18 cellular contexts compared by ENCODE assay signal in the genomic region with DNA sequence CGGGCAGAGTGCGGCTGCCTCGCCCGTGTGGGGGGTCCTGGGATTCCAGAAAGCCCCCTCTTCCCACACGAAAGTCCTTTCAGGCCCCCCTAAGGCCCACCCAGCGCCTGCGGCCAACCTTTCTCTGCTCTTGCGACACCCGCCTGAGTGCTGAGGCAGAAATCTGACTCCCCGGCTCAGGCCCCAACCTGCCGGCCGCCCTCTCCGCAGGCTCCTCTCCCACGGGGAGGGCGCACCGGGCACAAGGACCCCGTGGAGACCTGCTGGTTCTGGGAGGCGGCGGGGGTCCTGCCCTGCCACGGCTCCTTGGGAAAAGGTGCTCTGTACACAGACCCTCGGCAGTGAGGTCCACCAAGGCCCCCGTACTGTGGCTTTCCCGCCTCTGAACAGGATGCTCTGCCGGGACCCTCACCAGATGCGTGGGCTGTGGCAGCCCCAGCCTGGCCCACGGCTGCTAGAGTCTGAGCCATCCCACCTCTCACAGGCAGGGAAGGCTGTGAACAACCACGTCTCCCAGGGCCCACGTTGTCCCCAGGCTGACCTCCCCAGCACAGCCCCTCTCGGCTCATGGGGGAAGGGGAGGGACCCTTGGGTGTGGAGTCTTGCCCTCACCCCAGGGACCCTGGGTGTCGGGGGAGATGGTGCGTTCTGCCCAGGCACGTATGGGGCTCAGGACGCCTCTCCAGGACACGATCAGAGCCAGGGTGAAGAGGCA. TPM values are rescaled to one million over a fixed set of nuclear protein-coding genes. Genes with fewer than 3 reads are reported as not detected.
DNase-seq lines count a peak whose midpoint lies in the region; ATAC-seq and TF ChIP-seq lines count a peak whose summit lies in the region.
"Had no signal": no experiment of that assay in that cellular context is flagged by ENCODE, and none has a peak within 500 bp of the region (broad histone marks: within the 10 kb centered on the region; RNA-seq: fewer than 3 reads in every experiment).

No MANE protein-coding gene starts in this region.

- in situ Hi-C loops in IMR-90 (cut with MboI; ENCODE audit: low sequenced_read_pairs) = no loop called here

- TF ChIP-seq CTCF in IMR-90 (conservative IDR thresholded peaks at IDR 0.05; ENCODE audit: low read depth, low read length) = no peak
- no peak for TF ChIP-seq CTCF in RWPE1 (conservative IDR thresholded peaks at IDR 0.05; ENCODE audit: low read depth)
- no peak for TF ChIP-seq CTCF in esophagus squamous epithelium (IDR thresholded peaks at IDR 0.05)
- TF ChIP-seq CTCF in spleen (IDR thresholded peaks at IDR 0.05 in 8 of 11, conservative IDR thresholded peaks at IDR 0.05 in 3 of 11) = no peak
- TF ChIP-seq CTCF in H9 (conservative IDR thresholded peaks at IDR 0.05) = no peak

- ATAC-seq in IMR-90 (ENCODE audit: low read depth) = no peak
- ATAC-seq in stimulated activated memory B cell treated with anti-CD40 and anti-IgM and Interleukin-4, amounts not matched to agents 10 μg/mL and 1 μg/mL and 100 μg/mL, for 72 hours = no peak
- ATAC-seq: activated CD4-positive, CD25-positive, alpha-beta regulatory T cell treated with anti-CD3 and anti-CD28 coated beads, Interleukin-2, amount 50 U/mL, for 24 hours; gastroesophageal sphincter; naive thymus-derived CD8-positive, alpha-beta T cell; Right ventricle myocardium inferior had no signal

- H4K20me1 ChIP-seq in IMR-90 (ENCODE audit: insufficient read depth, low read length) = no peaks in the 10 kb centered on the region
- no peaks in the 10 kb centered on the region for H4K20me1 ChIP-seq in H9 (ENCODE audit: control insufficient read depth, insufficient read depth, insufficient read length)

- H3K4me1 ChIP-seq in IMR-90 (ENCODE audit: control insufficient read depth, insufficient read depth, low read length) (peaks cover 12% of the 10 kb centered on the region; the same call in 1 of the 2 replicates), esophagus squamous epithelium (peaks cover 63 to 87% (median 77%) of the 10 kb centered on the region in 3 donors), spleen (peaks cover 24 to 99% (median 76%) of the 10 kb centered on the region in 6 donors), H9 (ENCODE audit: insufficient read depth, low read length) (no peaks in the 10 kb centered on the region)

- dilution Hi-C loops in IMR-90 (cut with HindIII; ENCODE audit: low sequenced_read_pairs, unreplicated experiment) = no loop called here

- H3K23ac ChIP-seq in IMR-90 (ENCODE audit: low read depth, low read length) (no peak overlapping the region), H9 (ENCODE audit: insufficient read length, low read depth, low read length) (no peak overlapping the region)

- H2AFZ ChIP-seq in IMR-90 (replicated peaks; ENCODE audit: low read length, poor library complexity) = peak overlapping the region; percentile 32
- no peak overlapping the region for H2AFZ ChIP-seq in H9 (ENCODE audit: low read length)

- no peak overlapping the region for H2BK20ac ChIP-seq in IMR-90 (ENCODE audit: low read depth, low read length)
- H2BK20ac ChIP-seq in H9 (ENCODE audit: low read depth, low read length, poor library complexity, severe bottlenecking) = no peak overlapping the region

- no peak overlapping the region for H2BK12ac ChIP-seq in H9 (ENCODE audit: insufficient read length, low read depth, low read length)

- TF ChIP-seq POLR2A in IMR-90 (IDR thresholded peaks at IDR 0.05; ENCODE audit: low read depth, low read length) (no peak), esophagus squamous epithelium (IDR thresholded peaks at IDR 0.05) (no peak), spleen (IDR thresholded peaks at IDR 0.05) (no peak)

- H3K9ac ChIP-seq in IMR-90 (ENCODE audit: low read depth, low read length) (no peak overlapping the region), H9 (ENCODE audit: extremely low read depth, insufficient read length, low read length) (no peak overlapping the region)

- H3K4ac ChIP-seq in IMR-90 (ENCODE audit: low read depth, low read length) (no peak overlapping the region; the same call in 1 of the 2 replicates), H9 (ENCODE audit: low read depth, low read length) (no peak overlapping the region)

- no peaks in the 10 kb centered on the region for H3K9me3 Mint-ChIP-seq in stimulated activated memory B cell treated with anti-CD40 and anti-IgM and Interleukin-4, amounts not matched to agents 10 μg/mL and 1 μg/mL and 100 μg/mL, for 72 hours
- H3K9me3 Mint-ChIP-seq in H9 = no peaks in the 10 kb centered on the region
- H3K9me3 Mint-ChIP-seq: naive thymus-derived CD8-positive, alpha-beta T cell; T-helper 1 cell treated with Interleukin-12 subunit alpha and Interleukin-12 subunit beta and Interleukin-4 antibody, amounts not matched to agents 30 μg/mL and 1 μg/mL, for 36 hours had no signal

- no peak overlapping the region for H3K18ac ChIP-seq in IMR-90 (ENCODE audit: low read depth, low read length)
- no peak overlapping the region for H3K18ac ChIP-seq in H9 (ENCODE audit: insufficient read length, low read depth, low read length)

- CTCF ChIA-PET in IMR-90 (lab: Yijun Ruan, JAX) (no interaction called here), RWPE1 (lab: Yijun Ruan, JAX) (no interaction called here)

- H4K5ac ChIP-seq in IMR-90 (ENCODE audit: low read depth, low read length) = no peak overlapping the region
- no peak overlapping the region for H4K5ac ChIP-seq in H9 (ENCODE audit: insufficient read length, low read depth, low read length)

- H3K27me3 ChIP-seq in IMR-90 (ENCODE audit: control insufficient read depth, insufficient read depth, low read length) (no peaks in the 10 kb centered on the region), esophagus squamous epithelium (no peaks in the 10 kb centered on the region), spleen (replicated peaks in 1 of 7) (peaks cover 0 to 27% (median 0%) of the 10 kb centered on the region in 7 donors), H9 (ENCODE audit: insufficient read depth, low read length) (no peaks in the 10 kb centered on the region)
- H3K27me3 ChIP-seq: BE2C, gastroesophageal sphincter had no signal

- H3K4me2 ChIP-seq in IMR-90 (ENCODE audit: low read depth, low read length) (no peak overlapping the region), H9 (ENCODE audit: insufficient read depth, insufficient read length, low read length) (no peak overlapping the region)

- DNase-seq in IMR-90 (no peak), RWPE1 (ENCODE audit: low spot score) (peak; percentile 80), esophagus squamous epithelium (lab: John Stamatoyannopoulos, UW) (no peak), spleen (no peak), KG1 (lab: John Stamatoyannopoulos, UW) (no peak), H9 (no peak)
- DNase-seq: BE2C; DMS153; naive thymus-derived CD8-positive, alpha-beta T cell; NCI-H1092; NCI-H226; NK-92 treated with Interleukin-12 subunit alpha and Interleukin-12 subunit beta, amount 100 ng/mL, for 24 hours; substantia nigra had no signal

- H3K79me1 ChIP-seq in IMR-90 (ENCODE audit: low read depth in 1 of 2, low read length in 2 of 2) (no peaks in the 10 kb centered on the region), H9 (ENCODE audit: insufficient read depth, low read depth, low read length, poor library complexity, severe bottlenecking) (no peaks in the 10 kb centered on the region)

- H3K27ac ChIP-seq in IMR-90 (ENCODE audit: insufficient read depth, low read length) (no peak overlapping the region), RWPE1 (peak overlapping the region; percentile 100), esophagus squamous epithelium (peak overlapping the region; percentile 56 to 83 (median 69)), spleen (peak overlapping the region in 6 of 8 donors; percentile 81 to 96 (median 92)), H9 (ENCODE audit: insufficient read length, low read depth, low read length) (no peak overlapping the region)
- H3K27ac ChIP-seq: gastroesophageal sphincter had no signal

- TF ChIP-seq RAD21 in IMR-90 (IDR thresholded peaks at IDR 0.05; ENCODE audit: low read length) = no peak

- no TSS peak for BruUV-seq in IMR-90 (replicated peaks; lab: Mats Ljungman, UMichigan)

- H3K27me3 Mint-ChIP-seq in stimulated activated memory B cell treated with anti-CD40 and anti-IgM and Interleukin-4, amounts not matched to agents 10 μg/mL and 1 μg/mL and 100 μg/mL, for 72 hours = peaks cover 11% of the 10 kb centered on the region
- no peaks in the 10 kb centered on the region for H3K27me3 Mint-ChIP-seq in H9 (ENCODE audit: low read depth)

- H3T11ph ChIP-seq in H9 (ENCODE audit: low read length) = no peak overlapping the region

- no peaks in the 10 kb centered on the region for H3K9me1 ChIP-seq in IMR-90 (ENCODE audit: insufficient read depth, low read length)

- POLR2A ChIA-PET in IMR-90 (lab: Charles Lee; ENCODE audit: unreplicated experiment) = no interaction called here
- POLR2A ChIA-PET in RWPE1 (lab: Yijun Ruan, JAX; ENCODE audit: low non-redundant PET) = no interaction called here

- H2BK120ac ChIP-seq in IMR-90 (ENCODE audit: low read depth, low read length) (no peak overlapping the region), H9 (ENCODE audit: low read depth, low read length, poor library complexity, severe bottlenecking) (no peak overlapping the region)

- H3K23me2 ChIP-seq in H9 (ENCODE audit: insufficient read length, low read depth, low read length, poor library complexity, severe bottlenecking) = no peaks in the 10 kb centered on the region

- intact Hi-C loops in IMR-90 (cut with micrococcal nuclease) (no loop called here), esophagus squamous epithelium (cut with DNase I) (no loop called here), spleen (cut with DNase I; ENCODE audit: low total_unique reads) (no loop called here)

- H4K91ac ChIP-seq in IMR-90 (ENCODE audit: insufficient read depth, low read depth, low read length) (no peak overlapping the region), H9 (ENCODE audit: insufficient read length, low read depth, low read length) (no peak overlapping the region)

- H3K56ac ChIP-seq in IMR-90 (ENCODE audit: extremely low read depth, insufficient read depth, low read length) (no peak overlapping the region), H9 (ENCODE audit: insufficient read length, low read depth, low read length) (no peak overlapping the region)

- H3K4me3 ChIP-seq in IMR-90 (ENCODE audit: insufficient read depth, low read depth, low read length) (no peak overlapping the region), esophagus squamous epithelium (peak overlapping the region in 1 of 4 donors; percentile 46), spleen (peak overlapping the region in 1 of 8 donors; percentile 60)
- H3K4me3 ChIP-seq: gastroesophageal sphincter had no signal

- H2BK5ac ChIP-seq in IMR-90 (ENCODE audit: low read depth, low read length, poor library complexity, severe bottlenecking) = no peak overlapping the region
- H2BK5ac ChIP-seq in H9 (ENCODE audit: insufficient read length, low read length) = no peak overlapping the region

- no peak overlapping the region for H2AK9ac ChIP-seq in IMR-90 (replicated peaks; ENCODE audit: low read depth, low read length, poor library complexity)

- 70% methylated on average over 4 of the region's 34 CpGs; no CpG with 5 or more reads in 1 of the 2 experiments for whole genome bisulfite sequencing in IMR-90 (ENCODE audit: extremely low coverage in 2 of 2, insufficient read length in 1 of 2), 2 experiments
- WGBS in esophagus squamous epithelium, 2 donors = 13 to 39% methylated on average over 3 to 7 of the region's 34 CpGs
- 57 to 72% (median 62%) methylated on average over 10 to 34 of the region's 34 CpGs; no CpG with 5 or more reads in 1 of the 5 donors for WGBS in spleen, 5 donors
- WGBS in H9 (ENCODE audit: extremely low coverage, insufficient read length, low lambda C conversion rate) = no CpG with 5 or more reads among the region's 34 CpGs

- no peaks in the 10 kb centered on the region for H3K79me2 ChIP-seq in H9 (ENCODE audit: insufficient read depth, low read length)

- peaks cover 60% of the 10 kb centered on the region for H3K4me1 Mint-ChIP-seq in stimulated activated memory B cell treated with anti-CD40 and anti-IgM and Interleukin-4, amounts not matched to agents 10 μg/mL and 1 μg/mL and 100 μg/mL, for 72 hours
- no peaks in the 10 kb centered on the region for H3K4me1 Mint-ChIP-seq in H9

- H3K14ac ChIP-seq in IMR-90 (replicated peaks; ENCODE audit: low read depth, low read length) = no peak overlapping the region
- no peak overlapping the region for H3K14ac ChIP-seq in H9 (ENCODE audit: insufficient read depth, low read length)

- no peak overlapping the region for H2BK15ac ChIP-seq in IMR-90 (ENCODE audit: low read depth, low read length)
- no peak overlapping the region for H2BK15ac ChIP-seq in H9 (ENCODE audit: low read depth, low read length)

- no peaks in the 10 kb centered on the region for H3K36me3 ChIP-seq in IMR-90 (ENCODE audit: control insufficient read depth, insufficient read depth, low read length)
- no peaks in the 10 kb centered on the region for H3K36me3 ChIP-seq in esophagus squamous epithelium
- no peaks in the 10 kb centered on the region for H3K36me3 ChIP-seq in spleen
- H3K36me3 ChIP-seq: BE2C, gastroesophageal sphincter had no signal

- H3K4me3 Mint-ChIP-seq in stimulated activated memory B cell treated with anti-CD40 and anti-IgM and Interleukin-4, amounts not matched to agents 10 μg/mL and 1 μg/mL and 100 μg/mL, for 72 hours = no peak overlapping the region
- H3K4me3 Mint-ChIP-seq in H9 = no peak overlapping the region
- H3K4me3 Mint-ChIP-seq: naive thymus-derived CD8-positive, alpha-beta T cell; T-helper 1 cell treated with Interleukin-12 subunit alpha and Interleukin-12 subunit beta and Interleukin-4 antibody, amounts not matched to agents 30 μg/mL and 1 μg/mL, for 36 hours had no signal

- no peaks in the 10 kb centered on the region for H3K9me3 ChIP-seq in IMR-90 (ENCODE audit: control insufficient read depth, insufficient read depth, low read length)
- H3K9me3 ChIP-seq in esophagus squamous epithelium = no peaks in the 10 kb centered on the region
- H3K9me3 ChIP-seq in spleen = no peaks in the 10 kb centered on the region
- no peaks in the 10 kb centered on the region for H3K9me3 ChIP-seq in H9 (ENCODE audit: control insufficient read depth, low read depth, low read length)
- H3K9me3 ChIP-seq: BE2C, gastroesophageal sphincter had no signal

- no peak overlapping the region for H4K8ac ChIP-seq in IMR-90 (ENCODE audit: low read depth in 2 of 2, low read length in 2 of 2)
- no peak overlapping the region for H4K8ac ChIP-seq in H9 (replicated peaks; ENCODE audit: insufficient read length, low read depth, low read length)

- H2AK5ac ChIP-seq in IMR-90 (ENCODE audit: low read depth, low read length) (peak overlapping the region; percentile 84), H9 (ENCODE audit: insufficient read length, low read length) (no peak overlapping the region)

- H3K27ac Mint-ChIP-seq in stimulated activated memory B cell treated with anti-CD40 and anti-IgM and Interleukin-4, amounts not matched to agents 10 μg/mL and 1 μg/mL and 100 μg/mL, for 72 hours = no peak overlapping the region
- no peak overlapping the region for H3K27ac Mint-ChIP-seq in H9
- H3K27ac Mint-ChIP-seq: naive thymus-derived CD8-positive, alpha-beta T cell; T-helper 1 cell treated with Interleukin-12 subunit alpha and Interleukin-12 subunit beta and Interleukin-4 antibody, amounts not matched to agents 30 μg/mL and 1 μg/mL, for 36 hours had no signal

- no peaks in the 10 kb centered on the region for H3K36me3 Mint-ChIP-seq in stimulated activated memory B cell treated with anti-CD40 and anti-IgM and Interleukin-4, amounts not matched to agents 10 μg/mL and 1 μg/mL and 100 μg/mL, for 72 hours
- no peaks in the 10 kb centered on the region for H3K36me3 Mint-ChIP-seq in H9 (ENCODE audit: insufficient read depth in 1 of 3, low read depth in 3 of 3)
- H3K36me3 Mint-ChIP-seq: naive thymus-derived CD8-positive, alpha-beta T cell had no signal

RNA-seq across cellular contexts. Expression of gene EGFL7, which starts 41.5 kb away (rescaled TPM):
- total RNA-seq in IMR-90 (2012; rRNA removed) = 1.4 and 2.2 TPM in 2 replicates
- polyA plus RNA-seq in IMR-90 (2012; rRNA removed) = 10.4 and 16.4 TPM in 2 replicates
- 9.6 and 22.1 TPM in 2 replicates for polyA plus RNA-seq in IMR-90 (2012; cell fraction: cytosol; rRNA removed)
- 7.1 and 18.2 TPM in 2 replicates for polyA plus RNA-seq in IMR-90 (2012; cell fraction: nucleus; rRNA removed; ENCODE audit: low replicate concordance)
- total RNA-seq in esophagus squamous epithelium = 10 to 100 TPM in 2 of 4 donors, 1 to 10 TPM in 2; 5.2 to 41.2 (median 21.2) TPM
- 100 to 1,000 TPM; 132 to 246 (median 179) TPM for total RNA-seq in spleen
- 100 to 1,000 TPM; 169 to 522 (median 409) TPM for polyA plus RNA-seq in spleen
- total RNA-seq in H9 (2021) = 37.7 and 38.0 TPM in 2 replicates

Comparison
In these comparisons a context has a peak if more than half of its experiments do, and no peak if none do; other contexts are left out.
1. H3K27ac ChIP-seq: peak in RWPE1 (single experiment), esophagus squamous epithelium (4 of 4) and spleen (6 of 8); none in IMR-90 (single experiment) and H9 (single experiment).